ENCODE assay signal across 15 cellular contexts in genomic region chr2:42193722-42194187, GRCh38. TPM values are rescaled to one million over a fixed set of nuclear protein-coding genes. Genes with fewer than 3 reads are reported as not detected.
A peak's percentile ranks its signal among the peaks of the same experiment; 100 is the strongest.
DNase-seq lines count a peak whose midpoint lies in the region; ATAC-seq, FAIRE-seq and TF ChIP-seq lines count a peak whose summit lies in the region.
"Had no signal": no experiment of that assay in that cellular context is flagged by ENCODE, and none has a peak within 500 bp of the region (broad histone marks: within the 10 kb centered on the region; RNA-seq: fewer than 3 reads in every experiment).

No MANE protein-coding gene starts in this region.

- BruUV-seq in endothelial cell of umbilical vein (replicated peaks; lab: Mats Ljungman, UMichigan): no TSS peak

- no peak for ATAC-seq in stimulated activated effector memory CD8-positive, alpha-beta T cell treated with anti-CD3 and anti-CD28 coated beads, Interleukin-12 subunit alpha, Interleukin-12 subunit beta, amount 100 ng/mL, for 72 hours
- ATAC-seq in HG03039 (IDR thresholded peaks at IDR 0.05; ENCODE audit: unreplicated experiment): no peak

- H3K4me1 Mint-ChIP-seq in activated CD4-positive, alpha-beta memory T cell treated with anti-CD3 and anti-CD28 coated beads for 36 hours (ENCODE audit: low read depth): peaks cover 79% of the 10 kb centered on the region
- peaks cover 61% of the 10 kb centered on the region for H3K4me1 Mint-ChIP-seq in activated CD4-positive, alpha-beta memory T cell treated with anti-CD3 and anti-CD28 coated beads, Interleukin-2, amount 10 ng/mL, durations not matched to agents 7 days and 5 days
- peaks cover 63% of the 10 kb centered on the region for H3K4me1 Mint-ChIP-seq in stimulated activated effector memory CD8-positive, alpha-beta T cell treated with anti-CD3 and anti-CD28 coated beads, Interleukin-12 subunit alpha, Interleukin-12 subunit beta, amount 100 ng/mL, for 72 hours

- H3K4me2 ChIP-seq in endothelial cell of umbilical vein (ENCODE audit: insufficient read depth, low read length): no peak overlapping the region

- H3K36me3 Mint-ChIP-seq in activated CD4-positive, alpha-beta memory T cell treated with anti-CD3 and anti-CD28 coated beads for 36 hours: peaks cover 2% of the 10 kb centered on the region
- H3K36me3 Mint-ChIP-seq in activated CD4-positive, alpha-beta memory T cell treated with anti-CD3 and anti-CD28 coated beads, Interleukin-2, amount 10 ng/mL, durations not matched to agents 7 days and 5 days (ENCODE audit: low read depth): peaks cover 23% of the 10 kb centered on the region
- H3K36me3 Mint-ChIP-seq in stimulated activated effector memory CD8-positive, alpha-beta T cell treated with anti-CD3 and anti-CD28 coated beads, Interleukin-12 subunit alpha, Interleukin-12 subunit beta, amount 100 ng/mL, for 72 hours: no peaks in the 10 kb centered on the region

- H3K27me3 ChIP-seq in endothelial cell of umbilical vein (ENCODE audit: control insufficient read depth in 2 of 2, insufficient read depth in 2 of 2, low read length in 2 of 2): no peaks in the 10 kb centered on the region
- H3K27me3 ChIP-seq: colonic mucosa, sigmoid colon, thyroid gland had no signal

- peak overlapping the region; percentile 55 for H3K27ac Mint-ChIP-seq in activated CD4-positive, alpha-beta memory T cell treated with anti-CD3 and anti-CD28 coated beads for 36 hours
- no peak overlapping the region for H3K27ac Mint-ChIP-seq in activated CD4-positive, alpha-beta memory T cell treated with anti-CD3 and anti-CD28 coated beads, Interleukin-2, amount 10 ng/mL, durations not matched to agents 7 days and 5 days
- no peak overlapping the region for H3K27ac Mint-ChIP-seq in stimulated activated effector memory CD8-positive, alpha-beta T cell treated with anti-CD3 and anti-CD28 coated beads, Interleukin-12 subunit alpha, Interleukin-12 subunit beta, amount 100 ng/mL, for 72 hours

- no peaks in the 10 kb centered on the region for H4K20me1 ChIP-seq in endothelial cell of umbilical vein (replicated peaks; ENCODE audit: control insufficient read depth, extremely low read depth, insufficient read depth, low read length)

- H3K27me3 Mint-ChIP-seq in activated CD4-positive, alpha-beta memory T cell treated with anti-CD3 and anti-CD28 coated beads for 36 hours: no peaks in the 10 kb centered on the region
- H3K27me3 Mint-ChIP-seq in activated CD4-positive, alpha-beta memory T cell treated with anti-CD3 and anti-CD28 coated beads, Interleukin-2, amount 10 ng/mL, durations not matched to agents 7 days and 5 days: no peaks in the 10 kb centered on the region

- FAIRE-seq in endothelial cell of umbilical vein (lab: Jason Lieb, UNC): peak; percentile 31

- dilution Hi-C loops in endothelial cell of umbilical vein (cut with MboI; ENCODE audit: extremely low pct_ligation_motif_present, low sequenced_read_pairs): no loop called here

- no peaks in the 10 kb centered on the region for H3K36me3 ChIP-seq in endothelial cell of umbilical vein (ENCODE audit: control insufficient read depth in 2 of 2, extremely low read depth in 1 of 2, insufficient read depth in 2 of 2, low read length in 2 of 2)
- H3K36me3 ChIP-seq: colonic mucosa, sigmoid colon, thyroid gland had no signal

- POLR2A ChIA-PET in activated CD4-positive, alpha-beta memory T cell treated with anti-CD3 and anti-CD28 coated beads for 36 hours (lab: Charles Lee): interaction anchor here (0.6 kb wide), 1 partner anchor 60 kb away, joined by 3 read pairs; no protein-coding TSS in a partner anchor
- POLR2A ChIA-PET in activated CD4-positive, alpha-beta memory T cell treated with anti-CD3 and anti-CD28 coated beads, Interleukin-2, amount 10 ng/mL, durations not matched to agents 7 days and 5 days (lab: Charles Lee): interaction anchor here (2.9 kb wide), 1 partner anchor 87 kb away, joined by 10 read pairs; no protein-coding TSS in a partner anchor
- POLR2A ChIA-PET in endothelial cell of umbilical vein (lab: Charles Lee): no interaction called here

- no peak overlapping the region for H3K4me3 ChIP-seq in endothelial cell of umbilical vein (replicated peaks in 1 of 3; ENCODE audit: insufficient read depth in 1 of 3, low read depth in 1 of 3, low read length in 3 of 3)
- H3K4me3 ChIP-seq: colonic mucosa, sigmoid colon, thyroid gland had no signal

- peaks cover 5% of the 10 kb centered on the region for H3K79me2 ChIP-seq in endothelial cell of umbilical vein (ENCODE audit: control insufficient read depth, insufficient read depth, low read length)

- H3K27ac ChIP-seq in endothelial cell of umbilical vein (ENCODE audit: insufficient read depth, low read depth, low read length): no peak overlapping the region
- H3K27ac ChIP-seq: colonic mucosa, HL-60, sigmoid colon, thyroid gland had no signal

- no peak overlapping the region for H2AFZ ChIP-seq in endothelial cell of umbilical vein (ENCODE audit: low read depth, low read length)

- peaks cover 2% of the 10 kb centered on the region for H3K4me1 ChIP-seq in endothelial cell of umbilical vein (ENCODE audit: control insufficient read depth, extremely low read depth, insufficient read depth, low read length)
- H3K4me1 ChIP-seq: colonic mucosa had no signal

- H3K4me3 Mint-ChIP-seq in activated CD4-positive, alpha-beta memory T cell treated with anti-CD3 and anti-CD28 coated beads for 36 hours: no peak overlapping the region
- H3K4me3 Mint-ChIP-seq in activated CD4-positive, alpha-beta memory T cell treated with anti-CD3 and anti-CD28 coated beads, Interleukin-2, amount 10 ng/mL, durations not matched to agents 7 days and 5 days: no peak overlapping the region
- H3K4me3 Mint-ChIP-seq in stimulated activated effector memory CD8-positive, alpha-beta T cell treated with anti-CD3 and anti-CD28 coated beads, Interleukin-12 subunit alpha, Interleukin-12 subunit beta, amount 100 ng/mL, for 72 hours: peak overlapping the region; percentile 5
- H3K4me3 Mint-ChIP-seq: activated T-helper 1 cell treated with anti-CD3 and anti-CD28 coated beads, Interleukin-12 subunit alpha, Interleukin-12 subunit beta, Interleukin-2, Interleukin-4 antibody, amounts not matched to agents 30 ng/mL and 10 ng/mL and 1 ng/mL, durations not matched to agents 14 hours and 24 hours and 36 hours had no signal

- no peaks in the 10 kb centered on the region for H3K9me3 ChIP-seq in endothelial cell of umbilical vein (replicated peaks; ENCODE audit: control insufficient read depth, insufficient read depth, low read length)
- H3K9me3 ChIP-seq: colonic mucosa, sigmoid colon, thyroid gland had no signal

- H3K9me1 ChIP-seq in endothelial cell of umbilical vein (replicated peaks; ENCODE audit: control insufficient read depth, extremely low read depth, insufficient read depth, low read length): no peaks in the 10 kb centered on the region

- CTCF ChIA-PET in activated CD4-positive, alpha-beta memory T cell treated with anti-CD3 and anti-CD28 coated beads for 36 hours (lab: Charles Lee): interaction anchor here (0.9 to 3.2 kb wide), 2 partner anchors 88 to 98 kb away, joined by 3 to 42 read pairs; no protein-coding TSS in a partner anchor
- CTCF ChIA-PET in activated CD4-positive, alpha-beta memory T cell treated with anti-CD3 and anti-CD28 coated beads, Interleukin-2, amount 10 ng/mL, durations not matched to agents 7 days and 5 days (lab: Charles Lee): interaction anchor here (0.6 to 4.7 kb wide), 5 partner anchors 58 to 103 kb away, joined by 3 to 49 read pairs (median 3); no protein-coding TSS in a partner anchor
- CTCF ChIA-PET in endothelial cell of umbilical vein (lab: Charles Lee): interaction anchor here (1.0 to 3.2 kb wide), 6 partner anchors 11 to 135 kb away, joined by 3 to 33 read pairs (median 4); no protein-coding TSS in a partner anchor

- no peak overlapping the region for H3K9ac ChIP-seq in endothelial cell of umbilical vein (replicated peaks; ENCODE audit: extremely low read depth, insufficient read depth, low read length)

- no peak for TF ChIP-seq POLR2A in endothelial cell of umbilical vein (IDR thresholded peaks at IDR 0.05; ENCODE audit: low read depth, low read length)

- TF ChIP-seq CTCF in endothelial cell of umbilical vein (IDR thresholded peaks at IDR 0.05; ENCODE audit: extremely low read depth in 1 of 2, insufficient read depth in 1 of 2, low read depth in 1 of 2, low read length in 2 of 2): no peak

- intact Hi-C loops in activated CD4-positive, alpha-beta memory T cell treated with anti-CD3 and anti-CD28 coated beads for 36 hours (cut with micrococcal nuclease): loop anchor here (2.0 to 10.0 kb wide), 4 partner anchors 23 to 349 kb away; no protein-coding TSS in a partner anchor
- intact Hi-C loops in endothelial cell of umbilical vein (cut with micrococcal nuclease): no loop called here

- DNase-seq in activated CD4-positive, alpha-beta memory T cell treated with anti-CD3 and anti-CD28 coated beads for 36 hours: no peak
- DNase-seq in activated CD4-positive, alpha-beta memory T cell treated with anti-CD3 and anti-CD28 coated beads, Interleukin-2, amount 10 ng/mL, durations not matched to agents 7 days and 5 days: no peak
- DNase-seq in NCI-H82 treated with DMSO at 0.1 percent for 48 hours (lab: John Stamatoyannopoulos, UW; ENCODE audit: unreplicated experiment) (peak; percentile 40), endothelial cell of umbilical vein (ENCODE audit: low read depth, low spot score) (no peak), T-helper 2 cell (no peak)
- no peak for DNase-seq in stimulated activated effector memory CD8-positive, alpha-beta T cell treated with anti-CD3 and anti-CD28 coated beads, Interleukin-12 subunit alpha, Interleukin-12 subunit beta, amount 100 ng/mL, for 72 hours (ENCODE audit: low spot score in 2 of 2)
- DNase-seq in central memory CD4-positive, alpha-beta T cell: no peak
- DNase-seq: colonic mucosa, NCI-H1048, NCI-H510A, sigmoid colon, thyroid gland had no signal

- H3K9me3 Mint-ChIP-seq in activated CD4-positive, alpha-beta memory T cell treated with anti-CD3 and anti-CD28 coated beads for 36 hours: no peaks in the 10 kb centered on the region
- no peaks in the 10 kb centered on the region for H3K9me3 Mint-ChIP-seq in activated CD4-positive, alpha-beta memory T cell treated with anti-CD3 and anti-CD28 coated beads, Interleukin-2, amount 10 ng/mL, durations not matched to agents 7 days and 5 days
- H3K9me3 Mint-ChIP-seq in stimulated activated effector memory CD8-positive, alpha-beta T cell treated with anti-CD3 and anti-CD28 coated beads, Interleukin-12 subunit alpha, Interleukin-12 subunit beta, amount 100 ng/mL, for 72 hours: no peaks in the 10 kb centered on the region
- H3K9me3 Mint-ChIP-seq: activated T-helper 1 cell treated with anti-CD3 and anti-CD28 coated beads, Interleukin-12 subunit alpha, Interleukin-12 subunit beta, Interleukin-2, Interleukin-4 antibody, amounts not matched to agents 30 ng/mL and 10 ng/mL and 1 ng/mL, durations not matched to agents 14 hours and 24 hours and 36 hours had no signal

RNA-seq across cellular contexts. Expression of gene EML4, which starts 24.6 kb away (rescaled TPM):
- total RNA-seq in activated CD4-positive, alpha-beta memory T cell treated with anti-CD3 and anti-CD28 coated beads for 36 hours: 10 to 100 TPM; 67.4 to 69.8 TPM
- 100 to 1,000 TPM; 130 to 133 TPM for total RNA-seq in activated CD4-positive, alpha-beta memory T cell treated with anti-CD3 and anti-CD28 coated beads, Interleukin-2, amount 10 ng/mL, durations not matched to agents 7 days and 5 days
- 30.8 and 32.0 TPM in 2 replicates for total RNA-seq in endothelial cell of umbilical vein
- 11.1 and 13.3 TPM in 2 replicates for polyA plus RNA-seq in endothelial cell of umbilical vein
- 13.3 and 13.4 TPM in 2 replicates for polyA plus RNA-seq in endothelial cell of umbilical vein (2011; cell fraction: cytosol; rRNA removed)
- polyA plus RNA-seq in endothelial cell of umbilical vein (2011; cell fraction: nucleus; rRNA removed): 32.8 and 41.2 TPM in 2 replicates
- polyA plus RNA-seq in endothelial cell of umbilical vein (2012): 14.7 and 21.6 TPM in 2 replicates
- 40.5 and 42.8 TPM in 2 replicates for polyA minus RNA-seq in endothelial cell of umbilical vein
- 19.7 TPM for polyA minus RNA-seq in endothelial cell of umbilical vein (2011; cell fraction: cytosol; rRNA and poly(A)+ RNA removed)
- 37.8 and 48.9 TPM in 2 replicates for polyA minus RNA-seq in endothelial cell of umbilical vein (2011; cell fraction: nucleus; rRNA and poly(A)+ RNA removed)
